18 cellular contexts compared by ENCODE assay signal in the genomic region with DNA sequence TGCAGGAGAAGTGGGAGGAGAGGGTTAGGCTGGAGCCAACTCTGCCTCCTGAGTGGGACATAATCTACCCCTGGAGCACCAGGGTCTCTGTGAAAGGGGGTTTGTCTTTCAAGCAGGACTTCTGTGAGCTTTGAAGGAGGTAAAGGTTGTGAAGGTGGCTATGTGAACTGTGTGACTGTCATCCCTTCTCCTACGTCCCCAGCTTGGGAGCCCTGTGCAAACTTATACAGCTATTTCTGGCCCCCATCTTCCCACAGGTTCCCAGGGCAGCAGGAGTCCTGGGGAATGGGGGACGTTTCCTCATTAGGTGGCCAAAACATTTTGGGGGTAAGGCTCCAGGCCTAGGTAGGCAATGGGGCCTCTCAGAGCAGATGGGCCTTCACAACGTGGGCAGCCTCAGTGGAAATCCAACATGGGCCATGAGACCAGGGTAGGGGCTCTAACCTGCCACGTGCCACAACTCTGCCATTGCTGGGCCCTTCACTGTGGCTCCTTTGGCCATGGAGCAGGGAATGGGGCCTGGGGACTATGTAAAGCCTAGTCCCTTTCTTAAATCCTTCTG. TPM values are rescaled to one million over a fixed set of nuclear protein-coding genes. Genes with fewer than 3 reads are reported as not detected.
DNase-seq lines count a peak whose midpoint lies in the region; ATAC-seq, FAIRE-seq and TF ChIP-seq lines count a peak whose summit lies in the region.
"Had no signal": no experiment of that assay in that cellular context is flagged by ENCODE, and none has a peak within 500 bp of the region (broad histone marks: within the 10 kb centered on the region; RNA-seq: fewer than 3 reads in every experiment).

No MANE protein-coding gene starts in this region.

- intact Hi-C loops in right lobe of liver (cut with DNase I) (no loop called here), HepG2 (cut with micrococcal nuclease; ENCODE audit: unreplicated experiment) (no loop called here), body of pancreas (cut with DNase I) (no loop called here)
- intact Hi-C loops in naive thymus-derived CD4-positive, alpha-beta T cell (cut with micrococcal nuclease): loop anchor here in 1 of 2 donors (10.0 kb wide), 1 partner anchor 491 kb away; no protein-coding TSS in a partner anchor

- CTCF ChIA-PET in HepG2 (lab: Yijun Ruan, JAX; ENCODE audit: low intra/inter-chr PET ratio, low total read pairs): no interaction called here
- CTCF ChIA-PET in naive thymus-derived CD4-positive, alpha-beta T cell (lab: Charles Lee): interaction anchor here (0.9 to 1.5 kb wide), 4 partner anchors 11 to 41 kb away, joined by 3 to 7 read pairs (median 4); no protein-coding TSS in a partner anchor
- CTCF ChIA-PET in RWPE1 (lab: Yijun Ruan, JAX): no interaction called here

- DNase-seq in right lobe of liver (peak in 2 of 3 donors; percentile 19 to 35), HepG2 (ENCODE audit: low spot score) (no peak), body of pancreas (peak in 3 of 4 donors; percentile 2 to 7 (median 6)), GM13977 (ENCODE audit: low spot score) (no peak), NCI-H69 (lab: John Stamatoyannopoulos, UW) (no peak), RWPE1 (ENCODE audit: low spot score) (no peak), NCI-H2081 treated with DMSO at 0.1 percent for 48 hours (lab: John Stamatoyannopoulos, UW) (no peak)
- peak in 1 of 9 donors; percentile 8 for DNase-seq in naive thymus-derived CD4-positive, alpha-beta T cell
- DNase-seq: effector CD4-positive, alpha-beta T cell; naive B cell; NCI-H1694 treated with DMSO at 0.1 percent for 48 hours; NCI-H524 treated with DMSO at 0.1 percent for 48 hours; retina; thyroid gland had no signal

- TF ChIP-seq RAD21 in HepG2 (CRISPR knock-in tag; IDR thresholded peaks at IDR 0.05): no peak

- TF ChIP-seq CTCF in right lobe of liver (IDR thresholded peaks at IDR 0.05) (no peak), HepG2 (CRISPR knock-in tag; IDR thresholded peaks at IDR 0.05) (no peak), body of pancreas (IDR thresholded peaks at IDR 0.05) (no peak), GM13977 (IDR thresholded peaks at IDR 0.05; ENCODE audit: extremely low read depth, insufficient read depth, missing control alignments) (no peak), RWPE1 (conservative IDR thresholded peaks at IDR 0.05; ENCODE audit: low read depth) (no peak)

- H3K4me2 ChIP-seq in HepG2 (ENCODE audit: low read depth, low read length): no peak overlapping the region

- in situ Hi-C loops in HepG2 (cut with HindIII; ENCODE audit: extremely low pct_ligation_motif_present, low pct_unique_long_range_greater_than_20kb): no loop called here
- in situ Hi-C loops in GM13977 (cut with MboI; ENCODE audit: low pct_unique_long_range_greater_than_20kb, low sequenced_read_pairs, unreplicated experiment): no loop called here

- no peaks in the 10 kb centered on the region for H3K9me3 Mint-ChIP-seq in naive thymus-derived CD4-positive, alpha-beta T cell
- H3K9me3 Mint-ChIP-seq: activated T-helper 1 cell treated with anti-CD3 and anti-CD28 coated beads, Interleukin-12 subunit alpha, Interleukin-12 subunit beta, Interleukin-2, Interleukin-4 antibody, amounts not matched to agents 30 ng/mL and 10 ng/mL and 1 ng/mL, durations not matched to agents 14 hours and 24 hours and 36 hours had no signal

- H3K4me1 ChIP-seq in right lobe of liver (peaks cover 0 to 10% (median 5%) of the 10 kb centered on the region in 4 donors), HepG2 (ENCODE audit: insufficient read depth, low read length) (peaks cover 27% of the 10 kb centered on the region), body of pancreas (peaks cover 31% of the 10 kb centered on the region)
- H3K4me1 ChIP-seq in naive thymus-derived CD4-positive, alpha-beta T cell (ENCODE audit: control insufficient read depth in 2 of 2, insufficient read depth in 2 of 2, low read length in 2 of 2): peaks cover 0 to 57% of the 10 kb centered on the region in 2 donors

- no peak for FAIRE-seq in HepG2 (lab: Jason Lieb, UNC)
- FAIRE-seq: GM18507, HTR-8/SVneo had no signal

- BruUV-seq in HepG2 (replicated peaks; lab: Mats Ljungman, UMichigan): no TSS peak

- no peak overlapping the region for H2AFZ ChIP-seq in HepG2 (ENCODE audit: low read length)

- TF ChIP-seq POLR2A in right lobe of liver (IDR thresholded peaks at IDR 0.05) (no peak), HepG2 (IDR thresholded peaks at IDR 0.05; ENCODE audit: insufficient read depth in 1 of 2, low read depth in 2 of 2, low read length in 2 of 2) (no peak), body of pancreas (IDR thresholded peaks at IDR 0.05) (no peak)

- H3K9me3 ChIP-seq in right lobe of liver: no peaks in the 10 kb centered on the region
- H3K9me3 ChIP-seq in HepG2 (ENCODE audit: low read length): no peaks in the 10 kb centered on the region
- no peaks in the 10 kb centered on the region for H3K9me3 ChIP-seq in body of pancreas
- no peaks in the 10 kb centered on the region for H3K9me3 ChIP-seq in naive thymus-derived CD4-positive, alpha-beta T cell (ENCODE audit: control insufficient read depth in 2 of 3, low read length in 3 of 3)
- H3K9me3 ChIP-seq: thyroid gland had no signal

- H3K4me3 ChIP-seq in right lobe of liver (no peak overlapping the region), HepG2 (replicated peaks in 1 of 3; ENCODE audit: insufficient read depth in 1 of 3, low read depth in 2 of 3, low read length in 3 of 3) (no peak overlapping the region), body of pancreas (no peak overlapping the region)
- H3K4me3 ChIP-seq in naive thymus-derived CD4-positive, alpha-beta T cell (ENCODE audit: low read length): no peak overlapping the region
- H3K4me3 ChIP-seq: thyroid gland had no signal

- H3K27ac ChIP-seq in right lobe of liver (no peak overlapping the region), HepG2 (ENCODE audit: extremely low read length, insufficient read depth, low read length) (no peak overlapping the region), body of pancreas (no peak overlapping the region), RWPE1 (no peak overlapping the region)
- no peak overlapping the region for H3K27ac ChIP-seq in naive thymus-derived CD4-positive, alpha-beta T cell (ENCODE audit: low read depth, low read length)
- H3K27ac ChIP-seq: thyroid gland had no signal

- POLR2A ChIA-PET in HepG2 (lab: Yijun Ruan, JAX) (no interaction called here), RWPE1 (lab: Yijun Ruan, JAX; ENCODE audit: low non-redundant PET) (no interaction called here)
- POLR2A ChIA-PET in naive thymus-derived CD4-positive, alpha-beta T cell (lab: Charles Lee): interaction anchor here (1.0 kb wide), 1 partner anchor 25 kb away, joined by 4 read pairs; no protein-coding TSS in a partner anchor

- H3K36me3 Mint-ChIP-seq in naive thymus-derived CD4-positive, alpha-beta T cell: peaks cover 0 to 9% (median 0%) of the 10 kb centered on the region in 5 donors
- H3K36me3 Mint-ChIP-seq: brain, naive B cell had no signal

- H3K27me3 ChIP-seq in right lobe of liver: no peaks in the 10 kb centered on the region
- peaks cover 2 to 32% of the 10 kb centered on the region in 2 experiments; a peak in 3 of 5 replicates for H3K27me3 ChIP-seq in HepG2 (ENCODE audit: control insufficient read depth in 1 of 2, insufficient read depth in 2 of 2, low read length in 2 of 2)
- peaks cover 0 to 2% of the 10 kb centered on the region in 2 donors for H3K27me3 ChIP-seq in body of pancreas
- peaks cover 0 to under 1% of the 10 kb centered on the region in 2 donors for H3K27me3 ChIP-seq in naive thymus-derived CD4-positive, alpha-beta T cell (ENCODE audit: control insufficient read depth in 2 of 2, insufficient read depth in 2 of 2, low read length in 2 of 2)
- H3K27me3 ChIP-seq: thyroid gland had no signal

- peaks cover 46 to 89% (median 71%) of the 10 kb centered on the region in 7 donors for H3K4me1 Mint-ChIP-seq in naive thymus-derived CD4-positive, alpha-beta T cell

- H3K36me3 ChIP-seq in right lobe of liver: no peaks in the 10 kb centered on the region
- H3K36me3 ChIP-seq in HepG2 (replicated peaks in 1 of 2; ENCODE audit: control insufficient read depth in 1 of 2, insufficient read depth in 2 of 2, low read length in 2 of 2): no peaks in the 10 kb centered on the region
- H3K36me3 ChIP-seq in body of pancreas (replicated peaks in 1 of 2; ENCODE audit: insufficient read depth in 1 of 2, low read depth in 2 of 2): no peaks in the 10 kb centered on the region
- H3K36me3 ChIP-seq in naive thymus-derived CD4-positive, alpha-beta T cell (ENCODE audit: control insufficient read depth in 2 of 3, insufficient read depth in 3 of 3, low read length in 3 of 3): no peaks in the 10 kb centered on the region
- H3K36me3 ChIP-seq: thyroid gland had no signal

- WGBS in right lobe of liver (ENCODE audit: insufficient coverage, low coverage, low lambda C conversion rate, missing lambda C conversion rate): 67% methylated on average over 1 of the region's 4 CpGs
- 24% methylated on average over 3 of the region's 4 CpGs for WGBS in HepG2 (ENCODE audit: low lambda C conversion rate)
- 78 to 94% methylated on average over 3 to 4 of the region's 4 CpGs for WGBS in body of pancreas, 2 donors

- no peaks in the 10 kb centered on the region for H4K20me1 ChIP-seq in HepG2 (ENCODE audit: insufficient read depth, low read length)

- H3K4me3 Mint-ChIP-seq in naive thymus-derived CD4-positive, alpha-beta T cell: peak overlapping the region in 6 of 10 donors; percentile 22 to 77 (median 68)
- H3K4me3 Mint-ChIP-seq: activated T-helper 1 cell treated with anti-CD3 and anti-CD28 coated beads, Interleukin-12 subunit alpha, Interleukin-12 subunit beta, Interleukin-2, Interleukin-4 antibody, amounts not matched to agents 30 ng/mL and 10 ng/mL and 1 ng/mL, durations not matched to agents 14 hours and 24 hours and 36 hours; brain had no signal

- peak overlapping the region in 8 of 9 donors; percentile 63 to 94 (median 85) for H3K27ac Mint-ChIP-seq in naive thymus-derived CD4-positive, alpha-beta T cell
- H3K27ac Mint-ChIP-seq: activated T-helper 1 cell treated with anti-CD3 and anti-CD28 coated beads, Interleukin-12 subunit alpha, Interleukin-12 subunit beta, Interleukin-2, Interleukin-4 antibody, amounts not matched to agents 30 ng/mL and 10 ng/mL and 1 ng/mL, durations not matched to agents 14 hours and 24 hours and 36 hours; naive B cell had no signal

- no peak for ATAC-seq in right lobe of liver
- ATAC-seq in HepG2: no peak
- ATAC-seq in body of pancreas: no peak
- no peak for ATAC-seq in naive thymus-derived CD4-positive, alpha-beta T cell

- H3K9ac ChIP-seq in HepG2 (ENCODE audit: insufficient read depth, low read depth, low read length): no peak overlapping the region

- TF ChIP-seq EP300 in HepG2 (IDR thresholded peaks at IDR 0.05; ENCODE audit: low read depth in 2 of 2, low read length in 2 of 2) (no peak), HepG2 (CRISPR knock-in tag; IDR thresholded peaks at IDR 0.05; ENCODE audit: borderline replicate concordance) (no peak)

- no peaks in the 10 kb centered on the region for H3K79me2 ChIP-seq in HepG2 (ENCODE audit: insufficient read depth, low read length)

- peaks cover under 1 to 26% (median 1%) of the 10 kb centered on the region in 5 donors for H3K27me3 Mint-ChIP-seq in naive thymus-derived CD4-positive, alpha-beta T cell

RNA-seq across cellular contexts. Expression of gene VIPR1, which starts 3.5 kb away (rescaled TPM):
- total RNA-seq in right lobe of liver (10 to 100 TPM in 5 of 6 experiments, 1 to 10 TPM in 1; 1.9 to 34.5 (median 18.2) TPM), HepG2 (2016; rRNA removed; fragmentation: Illumina TruSeq; extraction: Trizol) (0.04 TPM in 1 of 2 replicates, not detected in the other), body of pancreas (10 to 100 TPM in 1 of 2 donors, under 1 TPM in 1; 0.99 to 10.6 TPM)
- total RNA-seq in HepG2 (2016; cell fraction: cytosol; rRNA removed; fragmentation: Illumina TruSeq; extraction: Trizol; ENCODE audit: low read depth): not detected in 2 replicates
- total RNA-seq in HepG2 (2016; cell fraction: insoluble cytoplasmic fraction; rRNA removed; fragmentation: Illumina TruSeq; extraction: Trizol): 0.19 TPM in 1 of 2 replicates, not detected in the other
- total RNA-seq in HepG2 (2016; cell fraction: membrane; rRNA removed; fragmentation: Illumina TruSeq; extraction: Trizol): 0.12 TPM in 1 of 2 replicates, not detected in the other
- not detected in 2 replicates for total RNA-seq in HepG2 (2016; cell fraction: nucleus; rRNA removed; fragmentation: Illumina TruSeq; extraction: Trizol)
- 0.07 and 0.11 TPM in 2 replicates for polyA plus RNA-seq in HepG2 (2011; rRNA removed)
- polyA plus RNA-seq in HepG2 (2011; cell fraction: cytosol; rRNA removed): 0.04 TPM in 2 replicates
- polyA plus RNA-seq in HepG2 (2011; cell fraction: nucleus; rRNA removed): 0.27 and 0.29 TPM in 2 replicates
- polyA plus RNA-seq in HepG2 (2012): 0.30 TPM in 1 of 2 replicates, not detected in the other
- 0.03 TPM in 1 of 2 replicates, not detected in the other for polyA plus RNA-seq in HepG2 (2016; cell fraction: cytosol; fragmentation: Illumina TruSeq; extraction: Trizol; ENCODE audit: low read depth)
- not detected in 2 replicates for polyA plus RNA-seq in HepG2 (2016; cell fraction: insoluble cytoplasmic fraction; fragmentation: Illumina TruSeq; extraction: Trizol; ENCODE audit: low read depth)
- not detected in 2 replicates for polyA plus RNA-seq in HepG2 (2016; cell fraction: membrane; fragmentation: Illumina TruSeq; extraction: Trizol; ENCODE audit: low read depth)
- not detected in 2 replicates for polyA plus RNA-seq in HepG2 (2016; cell fraction: nucleus; fragmentation: Illumina TruSeq; extraction: Trizol; ENCODE audit: insufficient read depth, low read depth)
- polyA minus RNA-seq in HepG2 (2011; rRNA and poly(A)+ RNA removed; ENCODE audit: low replicate concordance): 0.86 TPM in 1 of 2 replicates, not detected in the other
- polyA minus RNA-seq in HepG2 (2011; cell fraction: cytosol; rRNA and poly(A)+ RNA removed): not detected in 2 replicates
- 0.12 TPM in 1 of 2 replicates, not detected in the other for polyA minus RNA-seq in HepG2 (2011; cell fraction: nucleus; rRNA and poly(A)+ RNA removed)
- total RNA-seq in naive thymus-derived CD4-positive, alpha-beta T cell: 100 to 1,000 TPM in 2 of 5 experiments, 10 to 100 TPM in 2, 1 to 10 TPM in 1; 8.0 to 133 (median 70.5) TPM
- 10 to 100 TPM; 30.5 to 44.8 TPM for polyA plus RNA-seq in naive thymus-derived CD4-positive, alpha-beta T cell

Comparison
In these comparisons a context has a peak if more than half of its experiments do, and no peak if none do; other contexts are left out.
1. DNase-seq: peak in right lobe of liver (2 of 3) and body of pancreas (3 of 4); none in HepG2 (single experiment), GM13977 (single experiment), NCI-H69 (single experiment), RWPE1 (single experiment) and NCI-H2081 treated with DMSO at 0.1 percent for 48 hours (single experiment).